ENCODE assay signal across 33 cellular contexts in the genomic region with DNA sequence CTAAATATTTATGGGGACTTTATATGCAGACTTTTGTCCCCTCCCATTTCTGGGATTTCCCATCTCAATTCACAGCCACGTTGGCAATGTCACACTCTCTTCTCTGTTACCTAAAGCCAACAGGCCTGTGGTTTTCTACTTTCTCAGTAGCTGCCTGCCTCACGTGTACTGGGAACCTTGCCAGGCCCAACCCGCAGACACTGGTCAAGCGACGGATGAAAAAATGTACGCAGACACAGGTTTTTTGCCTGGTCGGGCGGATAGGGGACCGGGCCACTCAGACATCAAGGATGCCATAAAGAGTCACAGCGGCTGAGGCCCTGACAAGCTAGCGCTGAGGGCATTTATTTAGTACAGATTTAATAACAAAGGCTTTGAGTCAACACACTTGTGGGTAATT.
"Had no signal": no experiment of that assay in that cellular context is flagged by ENCODE, and none has a peak within 500 bp of the region (broad histone marks: within the 10 kb centered on the region; RNA-seq: fewer than 3 reads in every experiment).

No MANE protein-coding gene starts in this region.

- DNase-seq: Karpas-422, KG1, NCI-H1048, NCI-H1092 treated with DMSO at 0.1 percent for 48 hours, NCI-H1105 treated with DMSO at 0.1 percent for 48 hours, NCI-H1417, NCI-H1436, NCI-H146, NCI-H1694, NCI-H187, NCI-H1930, NCI-H2029 treated with DMSO at 0.1 percent for 48 hours, NCI-H2081 treated with DMSO at 0.1 percent for 48 hours, NCI-H2107, NCI-H2171, NCI-H226, NCI-H446 treated with DMSO at 0.1 percent for 48 hours, NCI-H510A, NCI-H524, NCI-H526, NCI-H69, NCI-H748 treated with DMSO at 0.1 percent for 48 hours, NCI-H82, OCI-M1, PC-3, Peyer's patch, SHP77, SIG-M5, SJCRH30, SW 1271, T-helper 1 cell had no signal

- H3K4me1 ChIP-seq: Peyer's patch, SJCRH30 had no signal

- H3K9me3 ChIP-seq: Peyer's patch, SJCRH30 had no signal

- H3K27ac ChIP-seq: Peyer's patch, RWPE1, SJCRH30, SK-N-MC had no signal

- H3K4me3 ChIP-seq: Peyer's patch, SJCRH30, SK-N-MC had no signal

- H3K36me3 ChIP-seq: Peyer's patch, SJCRH30 had no signal

- H3K27me3 ChIP-seq: Peyer's patch, SJCRH30 had no signal
